ENCODE assay signal across 27 cellular contexts in genomic region chr11:131042041-131042390, GRCh38.
"Had no signal": no experiment of that assay in that cellular context is flagged by ENCODE, and none has a peak within 500 bp of the region (broad histone marks: within the 10 kb centered on the region; RNA-seq: fewer than 3 reads in every experiment).

No MANE protein-coding gene starts in this region.

- DNase-seq: activated CD4-positive, alpha-beta memory T cell treated with anti-CD3 and anti-CD28 coated beads, Interleukin-2, amount 10 ng/mL, durations not matched to agents 7 days and 5 days; activated CD4-positive, alpha-beta T cell treated with anti-CD3 and anti-CD28 coated beads, Interleukin-2, amount 10 ng/mL, durations not matched to agents 24 days and 14 days; activated CD8-positive, alpha-beta memory T cell treated with anti-CD3 and anti-CD28 coated beads, Interleukin-2, amount 10 ng/mL, durations not matched to agents 7 days and 5 days; activated gamma-delta T cell treated with Interleukin-2 at 50 U/mL for 16 hours; activated T-cell treated with anti-CD3 and anti-CD28 coated beads for 4 hours; adrenal gland; colonic mucosa; dorsolateral prefrontal cortex; effector memory CD8-positive, alpha-beta T cell; gastrocnemius medialis; hippocampal formation; mesendoderm; naive B cell; nucleus accumbens; right cardiac atrium; stimulated activated CD4-positive, alpha-beta T cell treated with anti-CD3 and anti-CD28 coated beads, Interleukin-1b, Interleukin-23, amount 100 ng/mL, for 48 hours; stimulated activated naive CD8-positive, alpha-beta T cell treated with anti-CD3 and anti-CD28 coated beads, Interleukin-15, amount 100 ng/mL, for 72 hours had no signal

- FAIRE-seq: astrocyte, endothelial cell of umbilical vein, urothelium cell line had no signal

- H3K79me2 ChIP-seq: parathyroid adenoma had no signal

- H3K4me3 ChIP-seq: adrenal gland, breast epithelium, colonic mucosa, dorsolateral prefrontal cortex, gastrocnemius medialis, suprapubic skin, tibial nerve had no signal

- H3K27me3 ChIP-seq: adrenal gland, colonic mucosa, gastrocnemius medialis, tibial nerve had no signal

- H2AFZ ChIP-seq: parathyroid adenoma had no signal

- H3K9ac ChIP-seq: parathyroid adenoma had no signal

- H3K36me3 ChIP-seq: adrenal gland, breast epithelium, colonic mucosa, gastrocnemius medialis, suprapubic skin, tibial nerve had no signal

- H3K27ac ChIP-seq: breast epithelium, colonic mucosa, dorsolateral prefrontal cortex, gastrocnemius medialis, parathyroid adenoma, suprapubic skin, tibial nerve, VCaP had no signal

- ATAC-seq: activated CD4-positive, CD25-positive, alpha-beta regulatory T cell treated with anti-CD3 and anti-CD28 coated beads, Interleukin-2, amount 50 U/mL, for 24 hours; activated CD8-positive, alpha-beta memory T cell treated with anti-CD3 and anti-CD28 coated beads, Interleukin-2, amount 10 ng/mL, durations not matched to agents 7 days and 5 days; activated naive CD4-positive, alpha-beta T cell treated with anti-CD3 and anti-CD28 coated beads, Interleukin-2, amount 50 U/mL, for 72 hours; effector memory CD8-positive, alpha-beta T cell; gastrocnemius medialis; right cardiac atrium; stimulated activated naive CD8-positive, alpha-beta T cell treated with anti-CD3 and anti-CD28 coated beads, Interleukin-15, amount 100 ng/mL, for 72 hours had no signal

- H3K4me1 ChIP-seq: breast epithelium, colonic mucosa, gastrocnemius medialis, parathyroid adenoma, tibial nerve had no signal

- H3K9me3 ChIP-seq: adrenal gland, breast epithelium, colonic mucosa, gastrocnemius medialis, suprapubic skin, tibial nerve had no signal
